In genomic region chr12:71799105-71799504, GRCh38 we compare ENCODE assay signal across 12 cellular contexts. TPM values are rescaled to one million over a fixed set of nuclear protein-coding genes. Genes with fewer than 3 reads are reported as not detected.
A peak's percentile ranks its signal among the peaks of the same experiment; 100 is the strongest.
DNase-seq lines count a peak whose midpoint lies in the region; ATAC-seq, FAIRE-seq and TF ChIP-seq lines count a peak whose summit lies in the region.
"Had no signal": no experiment of that assay in that cellular context is flagged by ENCODE, and none has a peak within 500 bp of the region (broad histone marks: within the 10 kb centered on the region; RNA-seq: fewer than 3 reads in every experiment).

No MANE protein-coding gene starts in this region.

- H3K79me2 ChIP-seq in mammary epithelial cell (ENCODE audit: insufficient read depth, low read length) (no peaks in the 10 kb centered on the region), HepG2 (ENCODE audit: insufficient read depth, low read length) (no peaks in the 10 kb centered on the region)

- FAIRE-seq in HepG2 (lab: Jason Lieb, UNC): no peak

- H3K4me1 ChIP-seq in mammary epithelial cell (ENCODE audit: insufficient read depth, low read length) (no peaks in the 10 kb centered on the region), HepG2 (ENCODE audit: insufficient read depth, low read length) (no peaks in the 10 kb centered on the region)
- H3K4me1 ChIP-seq: BLaER1 had no signal

- CTCF ChIA-PET in mammary epithelial cell (lab: Charles Lee; ENCODE audit: low non-redundant PET) (no interaction called here), HepG2 (lab: Yijun Ruan, JAX; ENCODE audit: low intra/inter-chr PET ratio, low total read pairs) (no interaction called here)

- H3K9me3 Mint-ChIP-seq in natural killer cell: no peaks in the 10 kb centered on the region
- H3K9me3 Mint-ChIP-seq: activated naive CD4-positive, alpha-beta T cell treated with anti-CD3 and anti-CD28 coated beads for 36 hours; naive thymus-derived CD4-positive, alpha-beta T cell had no signal

- TF ChIP-seq POLR2A in HepG2 (IDR thresholded peaks at IDR 0.05; ENCODE audit: insufficient read depth in 1 of 2, low read depth in 2 of 2, low read length in 2 of 2): no peak

- H3K27ac Mint-ChIP-seq in natural killer cell: no peak overlapping the region
- H3K27ac Mint-ChIP-seq: activated naive CD4-positive, alpha-beta T cell treated with anti-CD3 and anti-CD28 coated beads for 36 hours; naive thymus-derived CD4-positive, alpha-beta T cell had no signal

- DNase-seq in AG20443 (ENCODE audit: low spot score) (peak; percentile 52), MG63 (peak; percentile 59), mammary epithelial cell (peak; percentile 34), HepG2 (ENCODE audit: low spot score) (no peak), natural killer cell (no peak), NCI-H1436 (lab: John Stamatoyannopoulos, UW) (no peak), GM10266 (ENCODE audit: extremely low spot score) (no peak)
- DNase-seq: activated naive CD4-positive, alpha-beta T cell treated with anti-CD3 and anti-CD28 coated beads for 36 hours; naive thymus-derived CD4-positive, alpha-beta T cell; NCI-H446 had no signal

- POLR2A ChIA-PET in HepG2 (lab: Yijun Ruan, JAX): no interaction called here

- no peak for TF ChIP-seq CTCF in mammary epithelial cell (conservative IDR thresholded peaks at IDR 0.05 in 1 of 2, IDR thresholded peaks at IDR 0.05 in 1 of 2; ENCODE audit: extremely low read depth in 1 of 2, insufficient read depth in 1 of 2, low read depth in 1 of 2, low read length in 2 of 2)
- no peak for TF ChIP-seq CTCF in HepG2 (CRISPR knock-in tag; IDR thresholded peaks at IDR 0.05)
- TF ChIP-seq CTCF in natural killer cell (IDR thresholded peaks at IDR 0.05): no peak
- TF ChIP-seq CTCF in GM10266 (IDR thresholded peaks at IDR 0.05; ENCODE audit: control insufficient read depth, insufficient read depth, low read depth, missing control alignments): no peak

- peaks cover 0 to 3% of the 10 kb centered on the region in 2 donors for H3K27me3 Mint-ChIP-seq in natural killer cell (ENCODE audit: low read depth in 2 of 2)

- H4K20me1 ChIP-seq in mammary epithelial cell (ENCODE audit: insufficient read depth, low read length) (no peaks in the 10 kb centered on the region), HepG2 (ENCODE audit: insufficient read depth, low read length) (no peaks in the 10 kb centered on the region)
- H4K20me1 ChIP-seq: BLaER1 had no signal

- no peak for TF ChIP-seq RAD21 in HepG2 (CRISPR knock-in tag; IDR thresholded peaks at IDR 0.05)

- H3K4me3 Mint-ChIP-seq in natural killer cell: no peak overlapping the region
- H3K4me3 Mint-ChIP-seq: activated naive CD4-positive, alpha-beta T cell treated with anti-CD3 and anti-CD28 coated beads for 36 hours; naive thymus-derived CD4-positive, alpha-beta T cell had no signal

- H2AFZ ChIP-seq in mammary epithelial cell (ENCODE audit: low read depth, low read length) (no peak overlapping the region), HepG2 (ENCODE audit: low read length) (no peak overlapping the region)

- in situ Hi-C loops in mammary epithelial cell (cut with MboI; ENCODE audit: low sequenced_read_pairs in 2 of 2): no loop called here
- in situ Hi-C loops in HepG2 (cut with HindIII; ENCODE audit: extremely low pct_ligation_motif_present, low pct_unique_long_range_greater_than_20kb): no loop called here

- H3K4me1 Mint-ChIP-seq in natural killer cell: no peaks in the 10 kb centered on the region

- intact Hi-C loops in mammary epithelial cell (cut with micrococcal nuclease) (no loop called here), HepG2 (cut with micrococcal nuclease; ENCODE audit: unreplicated experiment) (no loop called here), natural killer cell (cut with micrococcal nuclease) (no loop called here)

- no peak for TF ChIP-seq EP300 in HepG2 (IDR thresholded peaks at IDR 0.05; ENCODE audit: low read depth in 2 of 2, low read length in 2 of 2)
- no peak for TF ChIP-seq EP300 in HepG2 (CRISPR knock-in tag; IDR thresholded peaks at IDR 0.05; ENCODE audit: borderline replicate concordance)

- H3K4me3 ChIP-seq in MG63 (no peak overlapping the region), mammary epithelial cell (replicated peaks in 1 of 3; ENCODE audit: insufficient read depth in 1 of 3, low read depth in 2 of 3, low read length in 3 of 3) (no peak overlapping the region), HepG2 (replicated peaks in 1 of 3; ENCODE audit: insufficient read depth in 1 of 3, low read depth in 2 of 3, low read length in 3 of 3) (no peak overlapping the region)
- H3K4me3 ChIP-seq: BLaER1 had no signal

- H3K4me2 ChIP-seq in mammary epithelial cell (ENCODE audit: insufficient read depth, low read depth, low read length): no peak overlapping the region
- no peak overlapping the region for H3K4me2 ChIP-seq in HepG2 (ENCODE audit: low read depth, low read length)
- H3K4me2 ChIP-seq: BLaER1 had no signal

- H3K27me3 ChIP-seq in MG63: no peaks in the 10 kb centered on the region
- H3K27me3 ChIP-seq in mammary epithelial cell (ENCODE audit: insufficient read depth, low read length): no peaks in the 10 kb centered on the region
- no peaks in the 10 kb centered on the region for H3K27me3 ChIP-seq in HepG2 (ENCODE audit: control insufficient read depth in 1 of 2, insufficient read depth in 2 of 2, low read length in 2 of 2)
- H3K27me3 ChIP-seq: BLaER1 had no signal

- H3K9ac ChIP-seq in mammary epithelial cell (ENCODE audit: insufficient read depth, low read length) (no peak overlapping the region), HepG2 (ENCODE audit: insufficient read depth, low read depth, low read length) (no peak overlapping the region)
- H3K9ac ChIP-seq: BLaER1 had no signal

- H3K36me3 ChIP-seq in MG63 (no peaks in the 10 kb centered on the region), mammary epithelial cell (ENCODE audit: insufficient read depth, low read length) (no peaks in the 10 kb centered on the region), HepG2 (replicated peaks in 1 of 2; ENCODE audit: control insufficient read depth in 1 of 2, insufficient read depth in 2 of 2, low read length in 2 of 2) (no peaks in the 10 kb centered on the region)
- H3K36me3 ChIP-seq: BLaER1 had no signal

- ATAC-seq in HepG2 (peak; percentile 41; the same call in 2 of the 3 replicates), natural killer cell (no peak), HG03039 (IDR thresholded peaks at IDR 0.05; ENCODE audit: unreplicated experiment) (no peak)
- ATAC-seq: naive thymus-derived CD4-positive, alpha-beta T cell had no signal

- no peaks in the 10 kb centered on the region for H3K36me3 Mint-ChIP-seq in natural killer cell
- H3K36me3 Mint-ChIP-seq: naive thymus-derived CD4-positive, alpha-beta T cell had no signal

- H3K9me3 ChIP-seq in MG63 (no peaks in the 10 kb centered on the region; the same call in 1 of the 2 replicates), mammary epithelial cell (replicated peaks; ENCODE audit: insufficient read depth, low read length) (no peaks in the 10 kb centered on the region), HepG2 (ENCODE audit: low read length) (no peaks in the 10 kb centered on the region)
- H3K9me3 ChIP-seq: BLaER1 had no signal

- BruUV-seq in mammary epithelial cell (replicated peaks; lab: Mats Ljungman, UMichigan): no TSS peak
- no TSS peak for BruUV-seq in HepG2 (replicated peaks; lab: Mats Ljungman, UMichigan)

- dilution Hi-C loops in mammary epithelial cell (cut with HindIII; ENCODE audit: low sequenced_read_pairs): no loop called here

- no peak overlapping the region for H3K27ac ChIP-seq in mammary epithelial cell (ENCODE audit: insufficient read depth, low read depth, low read length)
- H3K27ac ChIP-seq in HepG2 (ENCODE audit: extremely low read length, insufficient read depth, low read length): no peak overlapping the region
- H3K27ac ChIP-seq: BLaER1 had no signal

RNA-seq across cellular contexts. Expression of gene TBC1D15, which starts 40.5 kb away (rescaled TPM):
- total RNA-seq in MG63 (2014; rRNA removed; shearing (Covaris generic); ENCODE audit: low replicate concordance): 10.5 and 12.0 TPM in 2 replicates
- total RNA-seq in mammary epithelial cell (10 to 100 TPM; 12.5 to 25.6 TPM), HepG2 (2016; rRNA removed; fragmentation: Illumina TruSeq; extraction: Trizol) (8.4 and 18.4 TPM in 2 replicates), natural killer cell (10 to 100 TPM; 52.7 to 65.1 (median 61.6) TPM)
- polyA plus RNA-seq in mammary epithelial cell (11.3 TPM), HepG2 (2011; rRNA removed) (11.6 and 12.9 TPM in 2 replicates)
- polyA minus RNA-seq in mammary epithelial cell: 33.2 TPM
- total RNA-seq in HepG2 (2016; cell fraction: cytosol; rRNA removed; fragmentation: Illumina TruSeq; extraction: Trizol; ENCODE audit: low read depth): 1.0 and 2.1 TPM in 2 replicates
- total RNA-seq in HepG2 (2016; cell fraction: insoluble cytoplasmic fraction; rRNA removed; fragmentation: Illumina TruSeq; extraction: Trizol): 8.5 and 18.6 TPM in 2 replicates
- 3.0 and 4.5 TPM in 2 replicates for total RNA-seq in HepG2 (2016; cell fraction: membrane; rRNA removed; fragmentation: Illumina TruSeq; extraction: Trizol)
- 13.9 and 17.3 TPM in 2 replicates for total RNA-seq in HepG2 (2016; cell fraction: nucleus; rRNA removed; fragmentation: Illumina TruSeq; extraction: Trizol)
- 3.7 and 6.6 TPM in 2 replicates for polyA plus RNA-seq in HepG2 (2011; cell fraction: cytosol; rRNA removed)
- polyA plus RNA-seq in HepG2 (2011; cell fraction: nucleus; rRNA removed): 8.5 and 9.7 TPM in 2 replicates
- 16.6 and 17.5 TPM in 2 replicates for polyA plus RNA-seq in HepG2 (2012)
- polyA plus RNA-seq in HepG2 (2016; cell fraction: cytosol; fragmentation: Illumina TruSeq; extraction: Trizol; ENCODE audit: low read depth): 0.83 and 1.4 TPM in 2 replicates
- 24.7 and 27.2 TPM in 2 replicates for polyA plus RNA-seq in HepG2 (2016; cell fraction: insoluble cytoplasmic fraction; fragmentation: Illumina TruSeq; extraction: Trizol; ENCODE audit: low read depth)
- 2.9 and 3.6 TPM in 2 replicates for polyA plus RNA-seq in HepG2 (2016; cell fraction: membrane; fragmentation: Illumina TruSeq; extraction: Trizol; ENCODE audit: low read depth)
- polyA plus RNA-seq in HepG2 (2016; cell fraction: nucleus; fragmentation: Illumina TruSeq; extraction: Trizol; ENCODE audit: insufficient read depth, low read depth): 22.1 and 24.4 TPM in 2 replicates
- 5.9 and 22.5 TPM in 2 replicates for polyA minus RNA-seq in HepG2 (2011; rRNA and poly(A)+ RNA removed; ENCODE audit: low replicate concordance)
- polyA minus RNA-seq in HepG2 (2011; cell fraction: cytosol; rRNA and poly(A)+ RNA removed): 7.8 and 11.3 TPM in 2 replicates
- 43.0 and 56.3 TPM in 2 replicates for polyA minus RNA-seq in HepG2 (2011; cell fraction: nucleus; rRNA and poly(A)+ RNA removed)

RNA-seq across cellular contexts. Expression of gene RAB21, which starts 44.4 kb away (rescaled TPM):
- 36.7 and 77.8 TPM in 2 replicates for total RNA-seq in MG63 (2014; rRNA removed; shearing (Covaris generic); ENCODE audit: low replicate concordance)
- 10 to 100 TPM; 13.2 to 76.6 TPM for total RNA-seq in mammary epithelial cell
- 8.2 TPM for polyA plus RNA-seq in mammary epithelial cell
- 3.9 TPM for polyA minus RNA-seq in mammary epithelial cell
- 50.9 and 61.4 TPM in 2 replicates for total RNA-seq in HepG2 (2016; rRNA removed; fragmentation: Illumina TruSeq; extraction: Trizol)
- 5.0 and 6.4 TPM in 2 replicates for total RNA-seq in HepG2 (2016; cell fraction: cytosol; rRNA removed; fragmentation: Illumina TruSeq; extraction: Trizol; ENCODE audit: low read depth)
- 48.1 and 51.5 TPM in 2 replicates for total RNA-seq in HepG2 (2016; cell fraction: insoluble cytoplasmic fraction; rRNA removed; fragmentation: Illumina TruSeq; extraction: Trizol)
- total RNA-seq in HepG2 (2016; cell fraction: membrane; rRNA removed; fragmentation: Illumina TruSeq; extraction: Trizol): 24.0 and 24.1 TPM in 2 replicates
- 27.0 and 31.0 TPM in 2 replicates for total RNA-seq in HepG2 (2016; cell fraction: nucleus; rRNA removed; fragmentation: Illumina TruSeq; extraction: Trizol)
- 4.4 and 7.1 TPM in 2 replicates for polyA plus RNA-seq in HepG2 (2011; rRNA removed)
- 1.4 and 3.0 TPM in 2 replicates for polyA plus RNA-seq in HepG2 (2011; cell fraction: cytosol; rRNA removed)
- 1.9 and 2.6 TPM in 2 replicates for polyA plus RNA-seq in HepG2 (2011; cell fraction: nucleus; rRNA removed)
- 28.2 and 34.0 TPM in 2 replicates for polyA plus RNA-seq in HepG2 (2012)
- 2.3 and 3.9 TPM in 2 replicates for polyA plus RNA-seq in HepG2 (2016; cell fraction: cytosol; fragmentation: Illumina TruSeq; extraction: Trizol; ENCODE audit: low read depth)
- polyA plus RNA-seq in HepG2 (2016; cell fraction: insoluble cytoplasmic fraction; fragmentation: Illumina TruSeq; extraction: Trizol; ENCODE audit: low read depth): 45.7 and 53.5 TPM in 2 replicates
- polyA plus RNA-seq in HepG2 (2016; cell fraction: membrane; fragmentation: Illumina TruSeq; extraction: Trizol; ENCODE audit: low read depth): 10.3 and 12.3 TPM in 2 replicates
- 27.4 and 31.2 TPM in 2 replicates for polyA plus RNA-seq in HepG2 (2016; cell fraction: nucleus; fragmentation: Illumina TruSeq; extraction: Trizol; ENCODE audit: insufficient read depth, low read depth)
- polyA minus RNA-seq in HepG2 (2011; rRNA and poly(A)+ RNA removed; ENCODE audit: low replicate concordance): 1.8 and 6.6 TPM in 2 replicates
- polyA minus RNA-seq in HepG2 (2011; cell fraction: cytosol; rRNA and poly(A)+ RNA removed): 7.7 and 16.0 TPM in 2 replicates
- 9.7 and 15.2 TPM in 2 replicates for polyA minus RNA-seq in HepG2 (2011; cell fraction: nucleus; rRNA and poly(A)+ RNA removed)
- total RNA-seq in natural killer cell: 10 to 100 TPM; 62.5 to 84.9 (median 68.7) TPM

Comparison
In these comparisons a context has a peak if more than half of its experiments do, and no peak if none do; other contexts are left out.
1. DNase-seq: peak in AG20443 (single experiment), MG63 (single experiment) and mammary epithelial cell (single experiment); none in HepG2 (single experiment), natural killer cell (single experiment), NCI-H1436 (single experiment) and GM10266 (single experiment).